10 cellular contexts compared by ENCODE assay signal in genomic region chr17:36188891-36189306, GRCh38. TPM values are rescaled to one million over a fixed set of nuclear protein-coding genes. Genes with fewer than 3 reads are reported as not detected.
DNase-seq lines count a peak whose midpoint lies in the region; ATAC-seq, FAIRE-seq and TF ChIP-seq lines count a peak whose summit lies in the region.
"Had no signal": no experiment of that assay in that cellular context is flagged by ENCODE, and none has a peak within 500 bp of the region (broad histone marks: within the 10 kb centered on the region; RNA-seq: fewer than 3 reads in every experiment).

No MANE protein-coding gene starts in this region.

- DNase-seq in Right ventricle myocardium superior, result peak; percentile 53
- no peak for DNase-seq in cardiac septum (ENCODE audit: low spot score)
- peak in 3 of 4 donors; percentile 24 to 77 (median 49) for DNase-seq in body of pancreas
- peak in 1 of 2 donors; percentile 41 for DNase-seq in stimulated activated naive CD8-positive, alpha-beta T cell treated with anti-CD3 and anti-CD28 coated beads, Interleukin-15, amount 100 ng/mL, for 72 hours
- no peak for DNase-seq in osteoblast (ENCODE audit: insufficient read length, low spot score, missing footprints)
- no peak for DNase-seq in frontal cortex (ENCODE audit: low spot score in 2 of 2)

- H3K4me3 ChIP-seq in body of pancreas (no peak overlapping the region), osteoblast (ENCODE audit: insufficient read depth, low read length) (no peak overlapping the region)

- no peaks in the 10 kb centered on the region for H3K9me3 Mint-ChIP-seq in stimulated activated naive CD8-positive, alpha-beta T cell treated with anti-CD3 and anti-CD28 coated beads, Interleukin-15, amount 100 ng/mL, for 72 hours

- intact Hi-C loops in Right ventricle myocardium superior (cut with DNase I), result no loop called here
- intact Hi-C loops in cardiac septum (cut with DNase I), result loop anchor here (10.0 kb wide), 1 partner anchor 74 kb away; no protein-coding TSS in a partner anchor
- intact Hi-C loops in body of pancreas (cut with DNase I), result no loop called here

- H3K4me1 Mint-ChIP-seq in stimulated activated naive CD8-positive, alpha-beta T cell treated with anti-CD3 and anti-CD28 coated beads, Interleukin-15, amount 100 ng/mL, for 72 hours, result peaks cover 28% of the 10 kb centered on the region

- H3K27me3 ChIP-seq in body of pancreas (peaks cover 0 to 2% of the 10 kb centered on the region in 2 donors), osteoblast (ENCODE audit: insufficient read depth, low read length) (no peaks in the 10 kb centered on the region)

- H3K79me2 ChIP-seq in osteoblast (ENCODE audit: insufficient read depth, low read length), result no peaks in the 10 kb centered on the region

- 43 to 74% methylated on average over 4 to 6 of the region's 7 CpGs for WGBS in body of pancreas, 2 donors

- TF ChIP-seq CTCF in body of pancreas (IDR thresholded peaks at IDR 0.05), result no peak
- TF ChIP-seq CTCF in osteoblast (IDR thresholded peaks at IDR 0.05; ENCODE audit: extremely low read depth, low read depth, low read length), result no peak

- no peak overlapping the region for H2AFZ ChIP-seq in osteoblast (ENCODE audit: low read length)

- H3K36me3 ChIP-seq in body of pancreas (replicated peaks in 1 of 2; ENCODE audit: insufficient read depth in 1 of 2, low read depth in 2 of 2) (no peaks in the 10 kb centered on the region), osteoblast (ENCODE audit: insufficient read depth, low read length) (no peaks in the 10 kb centered on the region)

- FAIRE-seq in frontal cortex (lab: Jason Lieb, UNC), result no peak

- no peaks in the 10 kb centered on the region for H3K4me1 ChIP-seq in body of pancreas
- H3K4me1 ChIP-seq in osteoblast (ENCODE audit: insufficient read depth, low read length), result peaks cover 10% of the 10 kb centered on the region

- ATAC-seq in Right ventricle myocardium superior (ENCODE audit: poor library complexity) (peak; percentile 76), HG03521 (IDR thresholded peaks at IDR 0.05; ENCODE audit: unreplicated experiment) (peak; percentile 77), body of pancreas (peak; percentile 47), GM18909 (IDR thresholded peaks at IDR 0.05; ENCODE audit: poor library complexity, unreplicated experiment) (no peak)
- ATAC-seq in stimulated activated naive CD8-positive, alpha-beta T cell treated with anti-CD3 and anti-CD28 coated beads, Interleukin-15, amount 100 ng/mL, for 72 hours, result peak; percentile 94

- H3K27ac Mint-ChIP-seq in stimulated activated naive CD8-positive, alpha-beta T cell treated with anti-CD3 and anti-CD28 coated beads, Interleukin-15, amount 100 ng/mL, for 72 hours, result peak overlapping the region in 1 of 2 donors; percentile 25

- H3K9me3 ChIP-seq in body of pancreas, result no peaks in the 10 kb centered on the region
- H3K9me3 ChIP-seq in osteoblast (ENCODE audit: low read depth, low read length), result no peaks in the 10 kb centered on the region

- no peaks in the 10 kb centered on the region for H4K20me1 ChIP-seq in osteoblast (ENCODE audit: insufficient read depth, low read length)

- H3K4me3 Mint-ChIP-seq in stimulated activated naive CD8-positive, alpha-beta T cell treated with anti-CD3 and anti-CD28 coated beads, Interleukin-15, amount 100 ng/mL, for 72 hours, result peak overlapping the region in 1 of 2 donors; percentile 45

- no peak for TF ChIP-seq POLR2A in body of pancreas (IDR thresholded peaks at IDR 0.05)

- H3K27ac ChIP-seq in body of pancreas (peak overlapping the region in 1 of 4 donors; percentile 47), osteoblast (ENCODE audit: low read depth, low read length) (no peak overlapping the region)

- no peak overlapping the region for H3K4me2 ChIP-seq in osteoblast (ENCODE audit: insufficient read depth, low read length)

- peaks cover 60% of the 10 kb centered on the region for H3K27me3 Mint-ChIP-seq in stimulated activated naive CD8-positive, alpha-beta T cell treated with anti-CD3 and anti-CD28 coated beads, Interleukin-15, amount 100 ng/mL, for 72 hours

RNA-seq across cellular contexts. Expression of gene CCL3L1, which starts 7.7 kb away (rescaled TPM):
- total RNA-seq in Right ventricle myocardium superior (not detected), cardiac septum (not detected), body of pancreas (1 to 10 TPM in 1 of 2 donors, not detected in 1; 2.1 TPM), osteoblast (not detected in 2 replicates), frontal cortex (0.82 TPM)

RNA-seq across cellular contexts. Expression of gene TBC1D3B, which starts 12.5 kb away (rescaled TPM):
- total RNA-seq in Right ventricle myocardium superior, result 2.2 TPM
- 3.3 TPM for total RNA-seq in cardiac septum
- not detected for total RNA-seq in body of pancreas
- total RNA-seq in osteoblast, result 0.36 and 0.88 TPM in 2 replicates
- total RNA-seq in frontal cortex, result 1.6 TPM
- total RNA-seq: Daoy, RPMI7951 had no signal

RNA-seq across cellular contexts. Expression of gene CCL4L2, which starts 22.0 kb away (rescaled TPM):
- not detected for total RNA-seq in Right ventricle myocardium superior
- total RNA-seq in cardiac septum, result not detected
- not detected for total RNA-seq in body of pancreas
- total RNA-seq in osteoblast, result not detected in 2 replicates
- total RNA-seq in frontal cortex, result 2.4 TPM
- total RNA-seq: RPMI7951 had no signal

Comparison
In these comparisons a context has a peak if more than half of its experiments do, and no peak if none do; other contexts are left out.
1. DNase-seq: peak in Right ventricle myocardium superior (single experiment) and body of pancreas (3 of 4); none in cardiac septum (single experiment), osteoblast (single experiment) and frontal cortex (0 of 2).